ENCODE assay signal across 19 cellular contexts in the genomic region with DNA sequence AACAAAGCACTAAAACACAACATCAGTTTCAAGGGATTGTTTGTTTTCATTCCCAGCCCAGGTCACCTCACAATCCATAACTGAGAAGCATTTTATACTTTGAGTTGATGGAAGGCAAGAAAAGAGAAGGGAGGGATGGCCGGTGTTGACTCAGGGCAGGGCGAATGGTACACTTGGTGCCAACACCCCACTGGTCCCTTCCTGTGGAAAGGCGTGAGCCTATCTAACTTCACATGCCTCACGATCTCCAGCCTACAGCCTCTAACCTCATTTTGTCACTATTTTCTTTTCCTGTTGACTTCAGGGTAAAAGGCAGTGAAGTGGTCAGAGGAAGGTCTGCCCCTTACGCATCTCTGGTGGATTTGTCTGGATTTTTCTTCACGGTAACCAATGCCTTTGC. TPM values are rescaled to one million over a fixed set of nuclear protein-coding genes. Genes with fewer than 3 reads are reported as not detected.
A peak's percentile ranks its signal among the peaks of the same experiment; 100 is the strongest.
DNase-seq lines count a peak whose midpoint lies in the region; ATAC-seq and TF ChIP-seq lines count a peak whose summit lies in the region.
"Had no signal": no experiment of that assay in that cellular context is flagged by ENCODE, and none has a peak within 500 bp of the region (broad histone marks: within the 10 kb centered on the region; RNA-seq: fewer than 3 reads in every experiment).

No MANE protein-coding gene starts in this region.

- H3K4me3 ChIP-seq in right atrium auricular region (peak overlapping the region in 1 of 2 donors; percentile 3), endodermal cell (ENCODE audit: low read length) (peak overlapping the region; percentile 8)
- H3K4me3 ChIP-seq: A549; BLaER1 treated with 17β-estradiol and CSF1 and Interleukin-3, amounts not matched to agents 10 nM and 100 nM; GM12878; PC-9 had no signal

- 95 to 100% methylated on average over 1 to 6 of the region's 6 CpGs for WGBS in endodermal cell (ENCODE audit: insufficient coverage in 1 of 2, insufficient read length in 1 of 2), 2 experiments

- H3K27ac ChIP-seq in right atrium auricular region (peak overlapping the region; percentile 45 to 53), endodermal cell (ENCODE audit: low read depth, low read length) (no peak overlapping the region)
- H3K27ac ChIP-seq: A549; BLaER1 treated with 17β-estradiol and CSF1 and Interleukin-3, amounts not matched to agents 10 nM and 100 nM; PC-9 had no signal

- no peaks in the 10 kb centered on the region for H3K27me3 ChIP-seq in right atrium auricular region
- no peaks in the 10 kb centered on the region for H3K27me3 ChIP-seq in endodermal cell (ENCODE audit: control insufficient read depth, insufficient read depth, low read length, poor library complexity, severe bottlenecking)
- H3K27me3 ChIP-seq: BLaER1 treated with 17β-estradiol and CSF1 and Interleukin-3, amounts not matched to agents 10 nM and 100 nM had no signal

- TF ChIP-seq CTCF in right atrium auricular region (IDR thresholded peaks at IDR 0.05) (no peak), endodermal cell (conservative IDR thresholded peaks at IDR 0.05) (no peak), nephron progenitor cell (IDR thresholded peaks at IDR 0.05) (no peak), type B pancreatic cell (conservative IDR thresholded peaks at IDR 0.05) (no peak)

- H3K27me3 Mint-ChIP-seq in endodermal cell (ENCODE audit: insufficient read depth) (peaks cover 5% of the 10 kb centered on the region), nephron progenitor cell (ENCODE audit: low read depth, poor library complexity) (no peaks in the 10 kb centered on the region), type B pancreatic cell (no peaks in the 10 kb centered on the region)

- H3K9me3 Mint-ChIP-seq in endodermal cell (no peaks in the 10 kb centered on the region), nephron progenitor cell (no peaks in the 10 kb centered on the region), type B pancreatic cell (no peaks in the 10 kb centered on the region)
- H3K9me3 Mint-ChIP-seq: CD8-positive, alpha-beta memory T cell had no signal

- H3K9ac ChIP-seq in endodermal cell (ENCODE audit: extremely low read depth, low read length, poor library complexity, severe bottlenecking) = no peak overlapping the region
- H3K9ac ChIP-seq: BLaER1 treated with 17β-estradiol and CSF1 and Interleukin-3, amounts not matched to agents 10 nM and 100 nM had no signal

- H3K4me1 Mint-ChIP-seq in endodermal cell (peaks cover 27% of the 10 kb centered on the region), nephron progenitor cell (peaks cover 52% of the 10 kb centered on the region), type B pancreatic cell (ENCODE audit: unreplicated experiment) (peaks cover 38% of the 10 kb centered on the region)
- H3K4me1 Mint-ChIP-seq: CD8-positive, alpha-beta memory T cell had no signal

- H3K4me3 Mint-ChIP-seq in endodermal cell (no peak overlapping the region), nephron progenitor cell (no peak overlapping the region), type B pancreatic cell (no peak overlapping the region)
- H3K4me3 Mint-ChIP-seq: CD8-positive, alpha-beta memory T cell had no signal

- ATAC-seq in Right ventricle myocardium superior (ENCODE audit: poor library complexity) = no peak
- ATAC-seq in GM19351 (IDR thresholded peaks at IDR 0.05; ENCODE audit: unreplicated experiment) = no peak
- ATAC-seq in GM21529 (IDR thresholded peaks at IDR 0.05; ENCODE audit: unreplicated experiment) = no peak
- ATAC-seq: A549, GM12878 had no signal

- H3K36me3 ChIP-seq in right atrium auricular region = no peaks in the 10 kb centered on the region
- H3K36me3 ChIP-seq in endodermal cell (ENCODE audit: control insufficient read depth, insufficient read depth, low read length) = no peaks in the 10 kb centered on the region
- H3K36me3 ChIP-seq: BLaER1 treated with 17β-estradiol and CSF1 and Interleukin-3, amounts not matched to agents 10 nM and 100 nM had no signal

- H3K9me3 ChIP-seq in right atrium auricular region (no peaks in the 10 kb centered on the region), endodermal cell (ENCODE audit: control insufficient read depth, low read length) (no peaks in the 10 kb centered on the region)
- H3K9me3 ChIP-seq: A549; BLaER1 treated with 17β-estradiol and CSF1 and Interleukin-3, amounts not matched to agents 10 nM and 100 nM had no signal

- H3K36me3 Mint-ChIP-seq in endodermal cell (ENCODE audit: low read depth) = no peaks in the 10 kb centered on the region
- H3K36me3 Mint-ChIP-seq in nephron progenitor cell (ENCODE audit: low read depth) = no peaks in the 10 kb centered on the region
- H3K36me3 Mint-ChIP-seq in type B pancreatic cell = no peaks in the 10 kb centered on the region
- H3K36me3 Mint-ChIP-seq: CD8-positive, alpha-beta memory T cell had no signal

- DNase-seq in right atrium auricular region (ENCODE audit: low spot score) (no peak), Right ventricle myocardium superior (no peak), endodermal cell (no peak), nephron progenitor cell (no peak), type B pancreatic cell (ENCODE audit: extremely low spot score, unreplicated experiment) (no peak)
- DNase-seq in effector CD4-positive, alpha-beta T cell = no peak
- DNase-seq: CD8-positive, alpha-beta memory T cell; DND-41; GDM1; NCI-H1092; NCI-H146; NCI-H2081; NCI-H748 treated with DMSO at 0.1 percent for 48 hours; PC-9 had no signal

- H3K4me1 ChIP-seq in right atrium auricular region (peaks cover 0 to 32% of the 10 kb centered on the region in 2 donors), endodermal cell (ENCODE audit: control insufficient read depth, insufficient read depth, low read length) (peaks cover 6% of the 10 kb centered on the region)
- H3K4me1 ChIP-seq: A549; BLaER1 treated with 17β-estradiol and CSF1 and Interleukin-3, amounts not matched to agents 10 nM and 100 nM had no signal

- H3K27ac Mint-ChIP-seq in endodermal cell (no peak overlapping the region), nephron progenitor cell (peak overlapping the region; percentile 96), type B pancreatic cell (peak overlapping the region; percentile 5)
- H3K27ac Mint-ChIP-seq: CD8-positive, alpha-beta memory T cell had no signal

- intact Hi-C loops in Right ventricle myocardium superior (cut with DNase I) = no loop called here

RNA-seq across cellular contexts. Expression of a gene that starts 53.5 kb away (rescaled TPM):
- total RNA-seq in right atrium auricular region = 10 to 100 TPM; 39.0 to 42.3 TPM
- 35.8 TPM for total RNA-seq in Right ventricle myocardium superior
- total RNA-seq in endodermal cell = 10 to 100 TPM in 1 of 2 donors, 1 to 10 TPM in 1; 4.6 to 12.4 TPM
- 24.1 TPM for polyA plus RNA-seq in endodermal cell (2013, experiment 1 of 2)
- polyA plus RNA-seq in endodermal cell (2013, experiment 2 of 2) = 24.4 TPM
- total RNA-seq in type B pancreatic cell (ENCODE audit: low replicate concordance) = 61.3 and 99.9 TPM in 2 replicates
- polyA plus RNA-seq: CD8-positive, alpha-beta memory T cell had no signal
